In genomic region chr3:181985386-181985785, GRCh38 we compare ENCODE assay signal across 8 cellular contexts.
"Had no signal": no experiment of that assay in that cellular context is flagged by ENCODE, and none has a peak within 500 bp of the region (broad histone marks: within the 10 kb centered on the region; RNA-seq: fewer than 3 reads in every experiment).

No MANE protein-coding gene starts in this region.

- H3K9me3 ChIP-seq: HAP-1 had no signal

- H3K4me2 ChIP-seq: GM23338 had no signal

- H3K36me3 ChIP-seq: HAP-1 had no signal

- H2AFZ ChIP-seq: GM23248, GM23338 had no signal

- H3K4me3 ChIP-seq: GM23248, GM23338, HAP-1 had no signal

- H3K4me3 Mint-ChIP-seq: GM23338, H9, HFFc6 had no signal

- H3K27ac ChIP-seq: GM23248 had no signal

- H3K9ac ChIP-seq: GM23248 had no signal

- H3K9me3 Mint-ChIP-seq: GM23338, H9 had no signal

- H3K4me1 ChIP-seq: HAP-1 had no signal

- H3K27ac Mint-ChIP-seq: GM23338, H9, HFFc6 had no signal

- DNase-seq: GM23248, GOT3, H7, H9, HCEC 1CT, HFFc6 had no signal
